1 cellular context compared by ENCODE assay signal in genomic region chr12:31732926-31733548, GRCh38.
TF ChIP-seq lines count a peak whose summit lies in the region.

No MANE protein-coding gene starts in this region.

TF ChIP-seq in GM23338, 12 proteins besides CTCF, POLR2A, EP300 and RAD21 (continued from another document):
- TF ChIP-seq ZNF462 (CRISPR knock-in tag; IDR thresholded peaks at IDR 0.05) (peak; percentile 95), STAT1 (IDR thresholded peaks at IDR 0.05; ENCODE audit: unreplicated experiment) (no peak), ZNF114 (CRISPR knock-in tag; IDR thresholded peaks at IDR 0.05) (no peak; the same call in 1 of the 2 replicates), ETS1 (IDR thresholded peaks at IDR 0.05) (no peak)
